In the genomic region with DNA sequence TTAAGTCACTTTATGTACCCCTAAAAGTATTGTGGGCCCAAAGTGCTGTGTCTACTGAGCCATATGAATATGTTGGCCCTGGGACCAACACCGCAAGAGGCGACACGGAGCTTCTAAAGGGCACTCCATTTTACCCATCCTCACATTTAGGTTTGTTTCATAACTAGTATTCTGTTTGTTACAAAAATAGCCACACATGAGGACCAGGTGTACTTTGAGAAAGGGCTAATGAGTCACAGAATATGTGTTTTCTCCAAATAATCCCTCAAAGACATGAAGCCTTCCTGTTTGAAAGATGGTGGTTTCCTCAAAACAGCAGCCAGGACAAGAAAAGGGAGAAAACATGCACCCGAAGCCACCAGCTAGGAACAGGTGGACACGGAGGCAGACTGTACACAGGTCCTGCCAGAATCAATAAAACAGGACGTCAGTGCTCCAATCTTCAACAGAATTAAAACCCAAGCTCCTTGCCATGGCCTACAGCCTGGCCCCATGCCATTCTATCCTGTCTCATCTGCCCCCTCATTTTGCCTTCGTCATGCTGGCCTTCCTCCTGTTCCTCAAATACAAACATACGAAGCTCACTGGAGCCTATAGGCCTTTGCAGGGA, we compare ENCODE assay signal across 25 cellular contexts. TPM values are rescaled to one million over a fixed set of nuclear protein-coding genes. Genes with fewer than 3 reads are reported as not detected.
"Had no signal": no experiment of that assay in that cellular context is flagged by ENCODE, and none has a peak within 500 bp of the region (broad histone marks: within the 10 kb centered on the region; RNA-seq: fewer than 3 reads in every experiment).

No MANE protein-coding gene starts in this region.

- H3K27ac Mint-ChIP-seq: activated CD4-positive, alpha-beta memory T cell treated with anti-CD3 and anti-CD28 coated beads, Interleukin-2, amount 10 ng/mL, durations not matched to agents 7 days and 5 days; activated CD4-positive, alpha-beta T cell treated with anti-CD3 and anti-CD28 coated beads, Interleukin-2, amount 10 ng/mL, durations not matched to agents 7 days and 5 days; activated T-cell treated with anti-CD3 and anti-CD28 coated beads, Interleukin-2, amount 50 U/mL, for 24 hours; dendritic cell treated with granulocyte-macrophage colony-stimulating factor and Interleukin-4, amounts not matched to agents 40 ng/mL and 50 ng/mL, for 4 days; endodermal cell; natural killer cell had no signal

- H3K27ac ChIP-seq: foreskin keratinocyte, heart right ventricle, left lung, lower lobe of right lung, skin epidermis, testis, transverse colon had no signal

- H3K27me3 Mint-ChIP-seq: activated CD4-positive, alpha-beta memory T cell treated with anti-CD3 and anti-CD28 coated beads, Interleukin-2, amount 10 ng/mL, durations not matched to agents 7 days and 5 days; activated CD4-positive, alpha-beta T cell treated with anti-CD3 and anti-CD28 coated beads, Interleukin-2, amount 10 ng/mL, durations not matched to agents 7 days and 5 days; activated T-cell treated with anti-CD3 and anti-CD28 coated beads, Interleukin-2, amount 50 U/mL, for 24 hours; central memory CD8-positive, alpha-beta T cell; dendritic cell treated with granulocyte-macrophage colony-stimulating factor and Interleukin-4, amounts not matched to agents 40 ng/mL and 50 ng/mL, for 4 days had no signal

- ATAC-seq: esophagus mucosa; foreskin keratinocyte; left lung; lower lobe of right lung; natural killer cell; sciatic nerve; stimulated activated naive CD8-positive, alpha-beta T cell treated with anti-CD3 and anti-CD28 coated beads, Interleukin-15, Interleukin-2, amounts not matched to agents 100 U/mL and 50 U/mL, for 24 hours had no signal

- DNase-seq: activated CD4-positive, alpha-beta memory T cell treated with anti-CD3 and anti-CD28 coated beads, Interleukin-2, amount 10 ng/mL, durations not matched to agents 7 days and 5 days; activated CD4-positive, alpha-beta T cell treated with anti-CD3 and anti-CD28 coated beads for 1 hour; activated CD4-positive, alpha-beta T cell treated with anti-CD3 and anti-CD28 coated beads, Interleukin-2, amount 10 ng/mL, durations not matched to agents 7 days and 5 days; activated CD8-positive, alpha-beta memory T cell treated with anti-CD3 and anti-CD28 coated beads, Interleukin-2, amount 50 U/mL, for 48 hours; activated gamma-delta T cell treated with Interleukin-2 at 50 U/mL for 16 hours; activated naive CD4-positive, alpha-beta T cell treated with anti-CD3 and anti-CD28 coated beads, Interleukin-2, amount 50 U/mL, for 16 hours; activated T-cell treated with anti-CD3 and anti-CD28 coated beads, Interleukin-2, amount 50 U/mL, for 24 hours; endodermal cell; foreskin keratinocyte; heart right ventricle; left lung; lower lobe of right lung; mesendoderm; natural killer cell; stimulated activated CD4-positive, alpha-beta T cell treated with anti-CD3 and anti-CD28 coated beads, Interleukin-12 subunit alpha, Interleukin-12 subunit beta, amount 100 ng/mL, for 4 hours; stimulated activated CD4-positive, alpha-beta T cell treated with anti-CD3 and anti-CD28 coated beads, Interleukin-4, amount 100 ng/mL, for 1 hour; stimulated activated naive CD8-positive, alpha-beta T cell treated with anti-CD3 and anti-CD28 coated beads, Interleukin-15, Interleukin-2, amounts not matched to agents 100 U/mL and 50 U/mL, for 24 hours; T-helper 2 cell; testis; transverse colon had no signal

- H3K9me3 Mint-ChIP-seq: activated CD4-positive, alpha-beta memory T cell treated with anti-CD3 and anti-CD28 coated beads, Interleukin-2, amount 10 ng/mL, durations not matched to agents 7 days and 5 days; activated CD4-positive, alpha-beta T cell treated with anti-CD3 and anti-CD28 coated beads, Interleukin-2, amount 10 ng/mL, durations not matched to agents 7 days and 5 days; dendritic cell treated with granulocyte-macrophage colony-stimulating factor and Interleukin-4, amounts not matched to agents 40 ng/mL and 50 ng/mL, for 4 days; endodermal cell had no signal

- H3K36me3 Mint-ChIP-seq: natural killer cell had no signal

- H3K4me3 Mint-ChIP-seq: activated CD4-positive, alpha-beta memory T cell treated with anti-CD3 and anti-CD28 coated beads, Interleukin-2, amount 10 ng/mL, durations not matched to agents 7 days and 5 days; activated CD4-positive, alpha-beta T cell treated with anti-CD3 and anti-CD28 coated beads, Interleukin-2, amount 10 ng/mL, durations not matched to agents 7 days and 5 days; activated T-cell treated with anti-CD3 and anti-CD28 coated beads, Interleukin-2, amount 50 U/mL, for 24 hours; central memory CD8-positive, alpha-beta T cell; dendritic cell treated with granulocyte-macrophage colony-stimulating factor and Interleukin-4, amounts not matched to agents 40 ng/mL and 50 ng/mL, for 4 days; endodermal cell; natural killer cell had no signal

- H3K4me1 Mint-ChIP-seq: activated CD4-positive, alpha-beta memory T cell treated with anti-CD3 and anti-CD28 coated beads, Interleukin-2, amount 10 ng/mL, durations not matched to agents 7 days and 5 days; activated CD4-positive, alpha-beta T cell treated with anti-CD3 and anti-CD28 coated beads, Interleukin-2, amount 10 ng/mL, durations not matched to agents 7 days and 5 days; central memory CD8-positive, alpha-beta T cell; endodermal cell; natural killer cell had no signal

RNA-seq across cellular contexts. Expression of a gene that starts 21.8 kb away (rescaled TPM):
- total RNA-seq: activated CD4-positive, alpha-beta memory T cell treated with anti-CD3 and anti-CD28 coated beads, Interleukin-2, amount 10 ng/mL, durations not matched to agents 7 days and 5 days; activated CD4-positive, alpha-beta T cell treated with anti-CD3 and anti-CD28 coated beads, Interleukin-2, amount 10 ng/mL, durations not matched to agents 7 days and 5 days; natural killer cell had no signal
